Comparison of ENCODE assay signal across 10 cellular contexts in the genomic region with DNA sequence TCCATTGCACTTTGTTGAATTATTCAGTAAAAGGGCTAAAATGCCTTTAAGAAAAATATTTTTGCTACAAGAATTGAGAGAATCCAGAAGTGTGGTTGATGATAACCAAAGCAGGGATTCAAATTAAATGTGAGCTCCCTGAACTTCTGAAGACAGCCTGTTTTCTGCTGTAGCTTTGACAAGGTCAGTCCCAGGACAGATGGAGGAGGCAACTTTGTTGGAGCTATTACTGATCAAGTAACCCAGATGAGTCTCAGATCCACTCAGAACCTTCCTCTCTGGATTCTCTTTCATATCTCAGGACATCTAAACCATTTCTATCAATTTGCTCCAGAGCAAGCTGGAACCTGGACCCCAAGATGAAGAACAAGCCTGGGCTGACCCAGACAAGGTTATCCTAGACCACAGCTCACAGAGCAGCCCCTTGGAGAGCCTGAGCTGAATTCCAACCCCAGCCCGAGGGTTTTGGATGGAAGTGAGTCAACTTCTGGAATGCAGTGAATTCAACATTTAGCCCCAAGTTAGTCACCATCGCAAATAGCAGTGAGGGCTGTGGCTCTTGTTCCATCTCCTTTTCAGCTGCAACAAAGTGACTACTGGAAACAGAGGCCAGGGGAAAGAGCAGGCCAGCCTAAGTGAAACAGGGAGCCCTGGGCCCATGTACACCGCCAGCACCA.
DNase-seq lines count a peak whose midpoint lies in the region; ATAC-seq and TF ChIP-seq lines count a peak whose summit lies in the region.
"Had no signal": no experiment of that assay in that cellular context is flagged by ENCODE, and none has a peak within 500 bp of the region (broad histone marks: within the 10 kb centered on the region; RNA-seq: fewer than 3 reads in every experiment).

No MANE protein-coding gene starts in this region.

- intact Hi-C loops in sciatic nerve (cut with DNase I): no loop called here

- no peak overlapping the region for H3K4me3 ChIP-seq in fibroblast of the aortic adventitia (ENCODE audit: low read depth, low read length)

- ATAC-seq in sciatic nerve (peak; percentile 47), HG03354 (IDR thresholded peaks at IDR 0.05; ENCODE audit: poor library complexity, severe bottlenecking, unreplicated experiment) (no peak), GM18868 (IDR thresholded peaks at IDR 0.05; ENCODE audit: unreplicated experiment) (no peak)
- ATAC-seq: stimulated activated naive B cell treated with anti-CD40 and anti-IgM and Interleukin-4, amounts not matched to agents 10 μg/mL and 1 μg/mL and 100 μg/mL, for 72 hours had no signal

- DNase-seq in GM04504 (ENCODE audit: low read depth) (peak; percentile 76), SW 1271 (lab: John Stamatoyannopoulos, UW) (peak; percentile 84 to 94), fibroblast of the aortic adventitia (ENCODE audit: low read depth) (peak; percentile 95), sciatic nerve (ENCODE audit: low spot score) (no peak), SIG-M5 (lab: John Stamatoyannopoulos, UW) (no peak), NCI-H1105 treated with DMSO at 0.1 percent for 48 hours (lab: John Stamatoyannopoulos, UW) (no peak)
- DNase-seq: activated CD8-positive, alpha-beta memory T cell treated with anti-CD3 and anti-CD28 coated beads, Interleukin-2, amount 50 U/mL, for 4 hours; stimulated activated naive B cell treated with anti-CD40 and anti-IgM and Interleukin-4, amounts not matched to agents 10 μg/mL and 1 μg/mL and 100 μg/mL, for 72 hours had no signal

- no peak for TF ChIP-seq CTCF in fibroblast of the aortic adventitia (IDR thresholded peaks at IDR 0.05; ENCODE audit: insufficient read depth, low read length)

Comparison
In these comparisons a context has a peak if more than half of its experiments do, and no peak if none do; other contexts are left out.
1. DNase-seq: peak in GM04504 (single experiment), SW 1271 (2 of 2) and fibroblast of the aortic adventitia (single experiment); none in sciatic nerve (single experiment), SIG-M5 (single experiment) and NCI-H1105 treated with DMSO at 0.1 percent for 48 hours (single experiment).